Comparison of ENCODE assay signal across 21 cellular contexts in genomic region chr22:21078916-21079315, GRCh38. TPM values are rescaled to one million over a fixed set of nuclear protein-coding genes. Genes with fewer than 3 reads are reported as not detected.
A peak's percentile ranks its signal among the peaks of the same experiment; 100 is the strongest.
DNase-seq lines count a peak whose midpoint lies in the region; ATAC-seq, FAIRE-seq and TF ChIP-seq lines count a peak whose summit lies in the region.
"Had no signal": no experiment of that assay in that cellular context is flagged by ENCODE, and none has a peak within 500 bp of the region (broad histone marks: within the 10 kb centered on the region; RNA-seq: fewer than 3 reads in every experiment).

No MANE protein-coding gene starts in this region.

- H3K79me1 ChIP-seq in H1 (ENCODE audit: low read depth, low read length): no peaks in the 10 kb centered on the region
- peaks cover 3% of the 10 kb centered on the region for H3K79me1 ChIP-seq in neuronal stem cell (ENCODE audit: low read depth, low read length)

- no peak overlapping the region for H3K4me3 ChIP-seq in SK-N-SH (ENCODE audit: low read depth in 2 of 2, low read length in 1 of 2)
- no peak overlapping the region for H3K4me3 ChIP-seq in H7 (ENCODE audit: insufficient read depth, low read depth, low read length)
- H3K4me3 ChIP-seq in H1 (ENCODE audit: extremely low read depth in 1 of 4, insufficient read depth in 2 of 4, low read depth in 3 of 4, low read length in 4 of 4): no peak overlapping the region
- peak overlapping the region in 1 of 2 donors; percentile 53 for H3K4me3 ChIP-seq in neuronal stem cell (ENCODE audit: low read length in 2 of 2)
- H3K4me3 ChIP-seq: A549 had no signal

- no peak overlapping the region for H3K18ac ChIP-seq in H1 (ENCODE audit: extremely low read depth, low read length)
- H3K18ac ChIP-seq in neuronal stem cell (ENCODE audit: low read length): peak overlapping the region; percentile 38

- no peak overlapping the region for H3K9ac ChIP-seq in SK-N-SH
- no peak overlapping the region for H3K9ac ChIP-seq in H1 (replicated peaks in 1 of 4; ENCODE audit: extremely low read depth in 1 of 4, low read depth in 3 of 4, low read length in 3 of 4)
- no peak overlapping the region for H3K9ac ChIP-seq in neuronal stem cell (ENCODE audit: low read depth, low read length, poor library complexity)

- H4K5ac ChIP-seq in H1 (ENCODE audit: insufficient read length, low read depth, low read length): no peak overlapping the region

- H3K23ac ChIP-seq in H1 (ENCODE audit: insufficient read length): no peak overlapping the region
- peak overlapping the region; percentile 43 for H3K23ac ChIP-seq in neuronal stem cell (ENCODE audit: low read depth, low read length, poor library complexity)

- H3K4ac ChIP-seq in H1 (replicated peaks; ENCODE audit: insufficient read length, low read depth, low read length) (no peak overlapping the region), neuronal stem cell (ENCODE audit: low read length) (no peak overlapping the region)

- H3K23me2 ChIP-seq in H1 (ENCODE audit: low read depth, low read length): no peaks in the 10 kb centered on the region

- POLR2A ChIA-PET in SK-N-SH (lab: Yijun Ruan, JAX) (no interaction called here), H1 (lab: Charles Lee; ENCODE audit: partially characterized antibody) (no interaction called here)

- H2AFZ ChIP-seq in SK-N-SH (ENCODE audit: low read depth) (no peak overlapping the region), H1 (ENCODE audit: low read length) (no peak overlapping the region), neuronal stem cell (ENCODE audit: low read length) (peak overlapping the region; percentile 59)

- TF ChIP-seq POLR2A in H1 (IDR thresholded peaks at IDR 0.05; ENCODE audit: control extremely low read depth in 1 of 2, low read depth in 2 of 2, low read length in 2 of 2): no peak

- H3K9me3 ChIP-seq in SK-N-SH (no peaks in the 10 kb centered on the region), H1 (ENCODE audit: insufficient read depth in 2 of 2, low read depth in 1 of 2, low read length in 1 of 2) (no peaks in the 10 kb centered on the region), neuronal stem cell (replicated peaks in 1 of 2; ENCODE audit: control insufficient read depth in 2 of 2, insufficient read depth in 1 of 2, low read depth in 1 of 2, low read length in 2 of 2) (no peaks in the 10 kb centered on the region)
- H3K9me3 ChIP-seq: A549 had no signal

- H2BK20ac ChIP-seq in H1 (ENCODE audit: low read length): no peak overlapping the region

- H3K79me2 ChIP-seq in SK-N-SH (ENCODE audit: insufficient read depth) (no peaks in the 10 kb centered on the region), H1 (ENCODE audit: control insufficient read depth in 1 of 2, insufficient read depth in 2 of 2, low read length in 2 of 2) (no peaks in the 10 kb centered on the region)

- H3K27ac ChIP-seq in SK-N-SH (ENCODE audit: low read depth in 2 of 2, low read length in 1 of 2) (no peak overlapping the region), H1 (ENCODE audit: low read depth, low read length) (no peak overlapping the region), neuronal stem cell (replicated peaks; ENCODE audit: low read length) (no peak overlapping the region)
- H3K27ac ChIP-seq: 22Rv1, A549, HL-60 had no signal

- H2BK12ac ChIP-seq in H1 (ENCODE audit: low read depth, low read length) (no peak overlapping the region), neuronal stem cell (ENCODE audit: low read length) (no peak overlapping the region)

- H2BK15ac ChIP-seq in H1 (ENCODE audit: low read length) (no peak overlapping the region), neuronal stem cell (ENCODE audit: low read length) (peak overlapping the region; percentile 49)

- TF ChIP-seq EP300 in SK-N-SH (IDR thresholded peaks at IDR 0.05; ENCODE audit: borderline replicate concordance in 1 of 2, low read depth in 1 of 2, low read length in 1 of 2): no peak
- no peak for TF ChIP-seq EP300 in H1 (IDR thresholded peaks at IDR 0.05; ENCODE audit: borderline replicate concordance in 1 of 2, low read depth in 2 of 2, low read length in 2 of 2)

- H4K8ac ChIP-seq in H1 (ENCODE audit: extremely low read depth, insufficient read depth, low read length) (peak overlapping the region; percentile 85; the same call in 1 of the 2 replicates), neuronal stem cell (ENCODE audit: low read depth, low read length) (no peak overlapping the region)

- no peaks in the 10 kb centered on the region for H3K9me2 ChIP-seq in SK-N-SH

- H3K4me1 ChIP-seq in SK-N-SH (ENCODE audit: control insufficient read depth in 1 of 2, insufficient read depth in 2 of 2, low read depth in 1 of 2, low read length in 1 of 2): peaks cover 0 to 5% of the 10 kb centered on the region in 2 experiments; a peak in 1 of 4 replicates
- H3K4me1 ChIP-seq in H1 (replicated peaks in 1 of 4; ENCODE audit: control insufficient read depth in 3 of 4, insufficient read depth in 4 of 4, low read length in 3 of 4): no peaks in the 10 kb centered on the region; a peak in 1 of 7 replicates
- H3K4me1 ChIP-seq in neuronal stem cell (ENCODE audit: control insufficient read depth in 2 of 2, insufficient read depth in 1 of 2, low read depth in 1 of 2, low read length in 2 of 2): no peaks in the 10 kb centered on the region

- H2AK5ac ChIP-seq in H1 (ENCODE audit: low read depth, low read length): no peak overlapping the region
- peak overlapping the region; percentile 95 for H2AK5ac ChIP-seq in neuronal stem cell (ENCODE audit: low read depth, low read length)

- no peak overlapping the region for H4K91ac ChIP-seq in H1 (replicated peaks; ENCODE audit: insufficient read length, low read length)
- no peak overlapping the region for H4K91ac ChIP-seq in neuronal stem cell (ENCODE audit: low read depth, low read length, poor library complexity)

- CTCF ChIA-PET in SK-N-SH (lab: Yijun Ruan, JAX): no interaction called here
- CTCF ChIA-PET in H1 (lab: Charles Lee; ENCODE audit: partially characterized antibody): interaction anchor here (0.7 to 1.0 kb wide), 2 partner anchors 8 to 58 kb away, joined by 4 read pairs; no protein-coding TSS in a partner anchor

- peak; percentile 30 for DNase-seq in SK-N-SH
- peak; percentile 43 for DNase-seq in H7
- no peak for DNase-seq in H1 (ENCODE audit: low read depth in 1 of 2, low spot score in 2 of 2)
- DNase-seq in neuronal stem cell (ENCODE audit: low spot score): no peak
- DNase-seq in superior temporal gyrus (ENCODE audit: extremely low spot score): no peak
- DNase-seq in frontal cortex (ENCODE audit: low spot score in 2 of 2): no peak
- DNase-seq: AML-193; Calu3; CD4-positive, alpha-beta memory T cell; DMS79 treated with DMSO at 0.1 percent for 48 hours; GF-D8; HCEC 1CT had no signal

- TF ChIP-seq RAD21 in SK-N-SH (IDR thresholded peaks at IDR 0.05; ENCODE audit: low read length) (no peak), H1 (IDR thresholded peaks at IDR 0.05 in 1 of 2, conservative IDR thresholded peaks at IDR 0.05 in 1 of 2; ENCODE audit: low read depth in 2 of 2, low read length in 2 of 2) (no peak)

- H3K4me2 ChIP-seq in SK-N-SH (no peak overlapping the region), H1 (ENCODE audit: insufficient read depth in 1 of 2, low read depth in 2 of 2, low read length in 2 of 2) (no peak overlapping the region), neuronal stem cell (ENCODE audit: insufficient read depth, low read length, poor library complexity, severe bottlenecking) (no peak overlapping the region)
- H3K4me2 ChIP-seq: A549 had no signal

- WGBS in SK-N-SH (ENCODE audit: low lambda C conversion rate): 78% methylated on average over 11 of the region's 11 CpGs
- 86% methylated on average over 11 of the region's 11 CpGs; no CpG with 5 or more reads in 1 of the 2 experiments for WGBS in H1 (ENCODE audit: extremely low coverage in 1 of 2, insufficient coverage in 1 of 2, insufficient read length in 1 of 2, insufficient replicate concordance in 2 of 2, low coverage in 1 of 2, low lambda C conversion rate in 2 of 2, missing lambda C conversion rate in 1 of 2), 2 experiments
- WGBS in neuronal stem cell (ENCODE audit: extremely low coverage in 2 of 2, insufficient read length in 2 of 2, insufficient replicate concordance in 1 of 2), 2 donors: no CpG with 5 or more reads among the region's 11 CpGs

- H2BK120ac ChIP-seq in H1 (replicated peaks; ENCODE audit: low read depth, low read length) (no peak overlapping the region), neuronal stem cell (ENCODE audit: low read depth, low read length) (no peak overlapping the region)

- peaks cover 4% of the 10 kb centered on the region for H3F3A ChIP-seq in SK-N-SH (replicated peaks; ENCODE audit: insufficient read depth)

- H3K14ac ChIP-seq in H1 (ENCODE audit: insufficient read length): no peak overlapping the region
- H3K14ac ChIP-seq in neuronal stem cell (ENCODE audit: low read length): peak overlapping the region; percentile 56

- H3K27me3 ChIP-seq in SK-N-SH (ENCODE audit: insufficient read depth) (no peaks in the 10 kb centered on the region), H7 (ENCODE audit: control insufficient read depth, insufficient read depth, low read length) (no peaks in the 10 kb centered on the region), H1 (replicated peaks in 1 of 4; ENCODE audit: control insufficient read depth in 3 of 4, extremely low read depth in 1 of 4, insufficient read depth in 3 of 4, low read length in 3 of 4) (no peaks in the 10 kb centered on the region), neuronal stem cell (ENCODE audit: control insufficient read depth in 3 of 3, insufficient read depth in 3 of 3, low read depth in 1 of 3, low read length in 3 of 3) (peaks cover 0 to 11% (median 0%) of the 10 kb centered on the region in 3 experiments)

- no peaks in the 10 kb centered on the region for H3K36me3 ChIP-seq in SK-N-SH (replicated peaks in 1 of 2; ENCODE audit: control insufficient read depth in 1 of 2, insufficient read depth in 2 of 2, low read length in 1 of 2)
- no peaks in the 10 kb centered on the region for H3K36me3 ChIP-seq in H7 (replicated peaks; ENCODE audit: control insufficient read depth, insufficient read depth, low read length)
- H3K36me3 ChIP-seq in H1 (ENCODE audit: control insufficient read depth in 2 of 4, insufficient read depth in 4 of 4, low read length in 3 of 4): no peaks in the 10 kb centered on the region
- H3K36me3 ChIP-seq in neuronal stem cell (replicated peaks in 1 of 2; ENCODE audit: control insufficient read depth in 2 of 2, insufficient read depth in 2 of 2, low read length in 2 of 2): no peaks in the 10 kb centered on the region

- H2BK5ac ChIP-seq in H1 (ENCODE audit: low read depth, low read length) (no peak overlapping the region), neuronal stem cell (ENCODE audit: low read length) (no peak overlapping the region)

- FAIRE-seq in H1 (lab: Jason Lieb, UNC): no peak
- no peak for FAIRE-seq in frontal cortex (lab: Jason Lieb, UNC)
- FAIRE-seq: A549 had no signal

- no peak overlapping the region for H3K56ac ChIP-seq in H1 (replicated peaks; ENCODE audit: insufficient read length, low read depth, low read length)

- no peak for TF ChIP-seq CTCF in SK-N-SH (IDR thresholded peaks at IDR 0.05)
- no peak for TF ChIP-seq CTCF in H1 (IDR thresholded peaks at IDR 0.05; ENCODE audit: control extremely low read depth in 1 of 3, insufficient read depth in 1 of 3, low read depth in 1 of 3, low read length in 3 of 3)

- H4K20me1 ChIP-seq in SK-N-SH (ENCODE audit: insufficient read depth): no peaks in the 10 kb centered on the region
- H4K20me1 ChIP-seq in H1 (replicated peaks in 1 of 2; ENCODE audit: control insufficient read depth in 1 of 2, insufficient read depth in 2 of 2, low read length in 2 of 2): no peaks in the 10 kb centered on the region

- ATAC-seq in SK-N-SH treated with all-trans-retinoic acid at 6 μM for 48 hours (no peak), GM18519 (IDR thresholded peaks at IDR 0.05; ENCODE audit: low FRiP score, unreplicated experiment) (no peak)
- ATAC-seq: A549 had no signal

RNA-seq across cellular contexts. Expression of gene LRRC74B, which starts 33.2 kb away (rescaled TPM):
- 0.02 and 0.03 TPM in 2 replicates for polyA plus RNA-seq in SK-N-SH (2012; rRNA removed)
- polyA plus RNA-seq in SK-N-SH (2012; cell fraction: cytosol; rRNA removed): not detected in 2 replicates
- polyA plus RNA-seq in SK-N-SH (2012; cell fraction: nucleus; rRNA removed): 0.18 and 0.22 TPM in 2 replicates
- total RNA-seq in H7 (2014; rRNA removed; shearing (Covaris generic)): not detected in 2 replicates
- not detected in 2 replicates for total RNA-seq in H1 (2021; fragmentation: NEBNext Ultra II Directional; extraction: Animal tissue kit (Norgen Biotek cat#: 25700))
- polyA plus RNA-seq in H1 (2011; rRNA removed): 0.03 TPM in 1 of 2 replicates, not detected in the other
- 0.05 TPM for polyA plus RNA-seq in H1 (2011; cell fraction: cytosol; rRNA removed)
- polyA plus RNA-seq in H1 (2011; cell fraction: nucleus; rRNA removed): 0.03 TPM
- polyA plus RNA-seq in H1 (2012, experiment 1 of 2): not detected in 4 replicates
- not detected for polyA plus RNA-seq in H1 (2012, experiment 2 of 2)
- polyA plus RNA-seq in H1 (2013, experiment 1 of 2): under 0.01 TPM
- polyA plus RNA-seq in H1 (2013, experiment 2 of 2): not detected
- polyA minus RNA-seq in H1 (2011; rRNA and poly(A)+ RNA removed): 0.10 TPM in 1 of 2 replicates, not detected in the other
- not detected for polyA minus RNA-seq in H1 (2011; cell fraction: cytosol; rRNA and poly(A)+ RNA removed)
- polyA minus RNA-seq in H1 (2011; cell fraction: nucleus; rRNA and poly(A)+ RNA removed): not detected
- not detected for polyA plus RNA-seq in neuronal stem cell (2013, experiment 1 of 2)
- 0.01 TPM for polyA plus RNA-seq in neuronal stem cell (2013, experiment 2 of 2)
- total RNA-seq in frontal cortex: under 0.01 TPM
- total RNA-seq: Calu3; CD4-positive, alpha-beta memory T cell; H4; HT1080 had no signal
- polyA plus RNA-seq: BJ; CD14-positive monocyte; CD4-positive, alpha-beta memory T cell had no signal

RNA-seq across cellular contexts. Expression of gene SLC7A4, which starts 46.6 kb away (rescaled TPM):
- polyA plus RNA-seq in SK-N-SH (2012; rRNA removed) (0.02 TPM in 1 of 2 replicates, not detected in the other), H1 (2011; rRNA removed) (0.88 and 0.92 TPM in 2 replicates)
- 0.01 and 0.04 TPM in 2 replicates for polyA plus RNA-seq in SK-N-SH (2012; cell fraction: cytosol; rRNA removed)
- 0.07 and 0.11 TPM in 2 replicates for polyA plus RNA-seq in SK-N-SH (2012; cell fraction: nucleus; rRNA removed)
- total RNA-seq in H7 (2014; rRNA removed; shearing (Covaris generic)): not detected in 2 replicates
- total RNA-seq in H1 (2021; fragmentation: NEBNext Ultra II Directional; extraction: Animal tissue kit (Norgen Biotek cat#: 25700)): 0.27 TPM in 1 of 2 replicates, not detected in the other
- 0.25 TPM for polyA plus RNA-seq in H1 (2011; cell fraction: cytosol; rRNA removed)
- polyA plus RNA-seq in H1 (2011; cell fraction: nucleus; rRNA removed): 0.40 TPM
- polyA plus RNA-seq in H1 (2012, experiment 1 of 2): 0.15 to 0.61 TPM (median 0.48 TPM) in 4 replicates
- 0.38 TPM for polyA plus RNA-seq in H1 (2012, experiment 2 of 2)
- 0.41 TPM for polyA plus RNA-seq in H1 (2013, experiment 1 of 2)
- polyA plus RNA-seq in H1 (2013, experiment 2 of 2): 0.39 TPM
- polyA minus RNA-seq in H1 (2011; rRNA and poly(A)+ RNA removed): 0.32 and 0.66 TPM in 2 replicates
- not detected for polyA minus RNA-seq in H1 (2011; cell fraction: cytosol; rRNA and poly(A)+ RNA removed)
- 1.2 TPM for polyA minus RNA-seq in H1 (2011; cell fraction: nucleus; rRNA and poly(A)+ RNA removed)
- polyA plus RNA-seq in neuronal stem cell (2013, experiment 1 of 2): 0.18 TPM
- 0.24 TPM for polyA plus RNA-seq in neuronal stem cell (2013, experiment 2 of 2)
- 2.0 TPM for total RNA-seq in frontal cortex
- total RNA-seq: CD4-positive, alpha-beta memory T cell; H4; HT1080 had no signal
- polyA plus RNA-seq: A549, CD14-positive monocyte had no signal

Comparison
In these comparisons a context has a peak if more than half of its experiments do, and no peak if none do; other contexts are left out.
1. DNase-seq: peak in SK-N-SH (single experiment) and H7 (single experiment); none in H1 (0 of 2), neuronal stem cell (single experiment), superior temporal gyrus (single experiment) and frontal cortex (0 of 2).